25 cellular contexts compared by ENCODE assay signal in genomic region chr13:99640260-99640659, GRCh38.
"Had no signal": no experiment of that assay in that cellular context is flagged by ENCODE, and none has a peak within 500 bp of the region (broad histone marks: within the 10 kb centered on the region; RNA-seq: fewer than 3 reads in every experiment).

No MANE protein-coding gene starts in this region.

- H3K9me3 Mint-ChIP-seq: activated CD4-positive, alpha-beta memory T cell treated with anti-CD3 and anti-CD28 coated beads, Interleukin-2, amount 10 ng/mL, durations not matched to agents 7 days and 5 days; activated CD4-positive, alpha-beta T cell treated with anti-CD3 and anti-CD28 coated beads, Interleukin-2, amount 10 ng/mL, durations not matched to agents 24 days and 14 days; activated naive CD4-positive, alpha-beta T cell treated with anti-CD3 and anti-CD28 coated beads, Interleukin-2, amount 10 ng/mL, durations not matched to agents 7 days and 5 days; activated naive CD8-positive, alpha-beta T cell treated with anti-CD3 and anti-CD28 coated beads, Interleukin-2, amount 10 ng/mL, durations not matched to agents 7 days and 5 days; activated T-cell treated with anti-CD3 and anti-CD28 coated beads, Interleukin-2, amount 50 U/mL, for 24 hours; naive thymus-derived CD8-positive, alpha-beta T cell; neural crest cell had no signal

- H3K4me1 Mint-ChIP-seq: activated CD4-positive, alpha-beta T cell treated with anti-CD3 and anti-CD28 coated beads, Interleukin-2, amount 10 ng/mL, durations not matched to agents 24 days and 14 days; activated naive CD4-positive, alpha-beta T cell treated with anti-CD3 and anti-CD28 coated beads, Interleukin-2, amount 10 ng/mL, durations not matched to agents 7 days and 5 days; activated naive CD8-positive, alpha-beta T cell treated with anti-CD3 and anti-CD28 coated beads, Interleukin-2, amount 10 ng/mL, durations not matched to agents 7 days and 5 days; neural crest cell had no signal

- H3K27ac Mint-ChIP-seq: activated CD4-positive, alpha-beta memory T cell treated with anti-CD3 and anti-CD28 coated beads, Interleukin-2, amount 10 ng/mL, durations not matched to agents 7 days and 5 days; activated CD4-positive, alpha-beta T cell treated with anti-CD3 and anti-CD28 coated beads, Interleukin-2, amount 10 ng/mL, durations not matched to agents 24 days and 14 days; activated naive CD4-positive, alpha-beta T cell treated with anti-CD3 and anti-CD28 coated beads, Interleukin-2, amount 10 ng/mL, durations not matched to agents 7 days and 5 days; activated naive CD8-positive, alpha-beta T cell treated with anti-CD3 and anti-CD28 coated beads, Interleukin-2, amount 10 ng/mL, durations not matched to agents 7 days and 5 days; activated T-cell treated with anti-CD3 and anti-CD28 coated beads, Interleukin-2, amount 50 U/mL, for 24 hours; naive thymus-derived CD8-positive, alpha-beta T cell had no signal

- FAIRE-seq: bronchial epithelial cell had no signal

- ATAC-seq: heart right ventricle; naive thymus-derived CD8-positive, alpha-beta T cell; right cardiac atrium; stimulated activated naive CD8-positive, alpha-beta T cell treated with anti-CD3 and anti-CD28 coated beads, Interleukin-15, Interleukin-2, amounts not matched to agents 100 U/mL and 50 U/mL, for 24 hours had no signal

- DNase-seq: activated CD4-positive, alpha-beta memory T cell treated with anti-CD3 and anti-CD28 coated beads, Interleukin-2, amount 10 ng/mL, durations not matched to agents 7 days and 5 days; activated CD4-positive, alpha-beta T cell treated with anti-CD3 and anti-CD28 coated beads, Interleukin-2, amount 10 ng/mL, durations not matched to agents 24 days and 14 days; activated CD4-positive, CD25-positive, alpha-beta regulatory T cell treated with anti-CD3 and anti-CD28 coated beads, Interleukin-2, amount 50 U/mL, for 72 hours; activated CD8-positive, alpha-beta memory T cell treated with anti-CD3 and anti-CD28 coated beads, Interleukin-2, amount 50 U/mL, for 48 hours; activated gamma-delta T cell; activated naive CD4-positive, alpha-beta T cell treated with anti-CD3 and anti-CD28 coated beads, Interleukin-2, amount 10 ng/mL, durations not matched to agents 7 days and 5 days; activated naive CD8-positive, alpha-beta T cell treated with anti-CD3 and anti-CD28 coated beads, Interleukin-2, amount 10 ng/mL, durations not matched to agents 7 days and 5 days; activated T-cell treated with anti-CD3 and anti-CD28 coated beads, Interleukin-2, amount 50 U/mL, for 24 hours; colonic mucosa; effector CD8-positive, alpha-beta T cell; esophagus squamous epithelium; foreskin melanocyte; heart right ventricle; midbrain; naive thymus-derived CD8-positive, alpha-beta T cell; occipital lobe; posterior cingulate gyrus; right cardiac atrium; stimulated activated CD4-positive, alpha-beta T cell treated with anti-CD3 and anti-CD28 coated beads, Interleukin-12 subunit alpha, Interleukin-12 subunit beta, amount 100 ng/mL, for 4 hours; stimulated activated CD4-positive, alpha-beta T cell treated with anti-CD3 and anti-CD28 coated beads, Interleukin-4, amount 100 ng/mL, for 1 hour; stimulated activated naive CD8-positive, alpha-beta T cell treated with anti-CD3 and anti-CD28 coated beads, Interleukin-15, Interleukin-2, amounts not matched to agents 100 U/mL and 50 U/mL, for 24 hours; testis; transverse colon had no signal

- H3K4me3 Mint-ChIP-seq: activated CD4-positive, alpha-beta memory T cell treated with anti-CD3 and anti-CD28 coated beads, Interleukin-2, amount 10 ng/mL, durations not matched to agents 7 days and 5 days; activated CD4-positive, alpha-beta T cell treated with anti-CD3 and anti-CD28 coated beads, Interleukin-2, amount 10 ng/mL, durations not matched to agents 24 days and 14 days; activated naive CD4-positive, alpha-beta T cell treated with anti-CD3 and anti-CD28 coated beads, Interleukin-2, amount 10 ng/mL, durations not matched to agents 7 days and 5 days; activated naive CD8-positive, alpha-beta T cell treated with anti-CD3 and anti-CD28 coated beads, Interleukin-2, amount 10 ng/mL, durations not matched to agents 7 days and 5 days; activated T-cell treated with anti-CD3 and anti-CD28 coated beads, Interleukin-2, amount 50 U/mL, for 24 hours; naive thymus-derived CD8-positive, alpha-beta T cell; neural crest cell had no signal

- H3K36me3 Mint-ChIP-seq: activated naive CD4-positive, alpha-beta T cell treated with anti-CD3 and anti-CD28 coated beads, Interleukin-2, amount 10 ng/mL, durations not matched to agents 7 days and 5 days; activated naive CD8-positive, alpha-beta T cell treated with anti-CD3 and anti-CD28 coated beads, Interleukin-2, amount 10 ng/mL, durations not matched to agents 7 days and 5 days; naive thymus-derived CD8-positive, alpha-beta T cell had no signal

- H3K27me3 Mint-ChIP-seq: activated CD4-positive, alpha-beta memory T cell treated with anti-CD3 and anti-CD28 coated beads, Interleukin-2, amount 10 ng/mL, durations not matched to agents 7 days and 5 days; activated naive CD4-positive, alpha-beta T cell treated with anti-CD3 and anti-CD28 coated beads, Interleukin-2, amount 10 ng/mL, durations not matched to agents 7 days and 5 days; activated naive CD8-positive, alpha-beta T cell treated with anti-CD3 and anti-CD28 coated beads, Interleukin-2, amount 10 ng/mL, durations not matched to agents 7 days and 5 days; activated T-cell treated with anti-CD3 and anti-CD28 coated beads, Interleukin-2, amount 50 U/mL, for 24 hours had no signal
